8 cellular contexts compared by ENCODE assay signal in the genomic region with DNA sequence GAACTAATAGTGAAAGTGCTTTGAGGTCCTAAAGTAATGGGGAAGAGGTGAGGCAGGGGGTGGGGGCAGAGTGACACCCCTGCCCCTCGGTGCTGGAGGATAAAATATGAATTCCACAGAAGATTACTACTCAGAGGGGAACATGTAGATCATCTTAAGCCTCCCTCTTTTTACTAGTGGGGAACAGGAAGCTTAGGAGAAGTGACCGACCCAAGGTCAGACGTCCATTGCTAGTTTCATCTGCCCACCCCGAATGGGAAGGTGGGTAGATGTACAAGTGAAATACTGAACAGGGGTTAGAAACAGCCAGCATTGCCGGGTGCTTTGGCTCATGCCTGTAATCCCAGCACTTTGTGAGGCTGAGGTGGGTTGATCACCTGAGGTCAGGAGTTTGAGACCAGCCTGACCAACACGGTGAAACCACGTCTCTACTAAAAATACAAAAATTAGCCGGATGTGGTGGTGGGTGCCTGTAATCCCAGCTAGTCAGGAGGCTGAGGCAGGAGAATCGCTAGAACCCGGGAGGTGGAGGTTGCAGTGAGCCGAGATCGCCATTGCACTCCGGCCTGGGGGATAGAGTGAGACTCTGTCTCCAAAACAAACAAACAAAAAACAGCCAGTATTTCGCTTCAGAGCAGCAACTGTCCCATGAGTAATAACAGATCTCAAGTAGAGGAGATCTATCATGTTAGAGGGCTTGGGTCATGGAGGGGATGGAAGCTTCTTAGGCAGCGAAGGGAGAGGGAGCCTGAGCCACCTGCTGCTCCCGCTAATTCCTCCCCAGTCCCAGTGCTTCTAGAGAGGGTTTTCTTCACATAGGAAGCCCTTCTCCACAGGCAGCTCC. TPM values are rescaled to one million over a fixed set of nuclear protein-coding genes. Genes with fewer than 3 reads are reported as not detected.
A peak's percentile ranks its signal among the peaks of the same experiment; 100 is the strongest.
DNase-seq lines count a peak whose midpoint lies in the region; ATAC-seq, FAIRE-seq and TF ChIP-seq lines count a peak whose summit lies in the region.

No MANE protein-coding gene starts in this region.

- no peaks in the 10 kb centered on the region for H3K9me3 ChIP-seq in MG63
- no peaks in the 10 kb centered on the region for H3K9me3 ChIP-seq in ectodermal cell (ENCODE audit: control insufficient read depth, low read length)
- H3K9me3 ChIP-seq in neural progenitor cell (ENCODE audit: low read depth) = no peaks in the 10 kb centered on the region

- H3K27ac ChIP-seq in ectodermal cell (ENCODE audit: insufficient read depth, low read depth, low read length, poor library complexity, severe bottlenecking) (no peak overlapping the region), neural progenitor cell (no peak overlapping the region)

- POLR2A ChIA-PET in BJ (lab: Charles Lee) = no interaction called here

- no peak for TF ChIP-seq CTCF in BJ (IDR thresholded peaks at IDR 0.05; ENCODE audit: insufficient read depth, low read depth, low read length)
- TF ChIP-seq CTCF in neural progenitor cell (IDR thresholded peaks at IDR 0.05) = no peak

- no peak overlapping the region for H2AFZ ChIP-seq in neural progenitor cell (replicated peaks)

- H3K4me1 Mint-ChIP-seq in neural progenitor cell = peaks cover 64% of the 10 kb centered on the region

- H3K4me2 ChIP-seq in neural progenitor cell = peak overlapping the region; percentile 67

- H3K27me3 ChIP-seq in BJ (ENCODE audit: control insufficient read depth, insufficient read depth, low read length) (no peaks in the 10 kb centered on the region), MG63 (no peaks in the 10 kb centered on the region), ectodermal cell (ENCODE audit: control insufficient read depth, insufficient read depth, low read length, poor library complexity, severe bottlenecking) (peaks cover 24% of the 10 kb centered on the region), neural progenitor cell (peaks cover 16% of the 10 kb centered on the region)

- FAIRE-seq in HTR-8/SVneo (lab: Jason Lieb, UNC) = no peak

- ATAC-seq in GM21381 (IDR thresholded peaks at IDR 0.05; ENCODE audit: unreplicated experiment) (no peak), GM19452 (IDR thresholded peaks at IDR 0.05; ENCODE audit: unreplicated experiment) (no peak)

- H3F3A ChIP-seq in neural progenitor cell (ENCODE audit: low read depth) = peaks cover 21% of the 10 kb centered on the region

- H4K20me1 ChIP-seq in neural progenitor cell (ENCODE audit: low read depth) = no peaks in the 10 kb centered on the region

- H3K9ac ChIP-seq in neural progenitor cell = no peak overlapping the region

- CTCF ChIA-PET in BJ (lab: Yijun Ruan, JAX) = interaction anchor here (0.5 to 7.8 kb wide), 12 partner anchors 11 to 1595 kb away, joined by 3 to 84 read pairs (median 4); no protein-coding TSS in a partner anchor

- peaks cover 29% of the 10 kb centered on the region for H3K4me1 ChIP-seq in ectodermal cell (ENCODE audit: control insufficient read depth, insufficient read depth, low read length)
- H3K4me1 ChIP-seq in neural progenitor cell = peaks cover 21% of the 10 kb centered on the region

- no peaks in the 10 kb centered on the region for H3K79me2 ChIP-seq in neural progenitor cell (ENCODE audit: low read depth)

- peak overlapping the region; percentile 89; the same call in 1 of the 2 replicates for H3K4me3 ChIP-seq in BJ (ENCODE audit: low read depth, low read length)
- peak overlapping the region; percentile 59 for H3K4me3 ChIP-seq in MG63
- peak overlapping the region; percentile 41 for H3K4me3 ChIP-seq in ectodermal cell (ENCODE audit: insufficient read depth, low read depth, low read length)
- H3K4me3 ChIP-seq in neural progenitor cell = no peak overlapping the region

- WGBS in ectodermal cell, 2 experiments = 90 to 92% methylated on average over 16 of the region's 16 CpGs

- H3K9me3 Mint-ChIP-seq in neural progenitor cell = no peaks in the 10 kb centered on the region

- DNase-seq in BJ (ENCODE audit: low read depth) (no peak), MG63 (no peak), neural progenitor cell (ENCODE audit: low spot score) (no peak), HTR-8/SVneo (ENCODE audit: insufficient read length, low spot score) (no peak), HCEC 1CT (no peak)

- H3K36me3 Mint-ChIP-seq in neural progenitor cell = no peaks in the 10 kb centered on the region

- peaks cover 6% of the 10 kb centered on the region for H3K36me3 ChIP-seq in BJ (ENCODE audit: control insufficient read depth, insufficient read depth, low read length)
- peaks cover 11% of the 10 kb centered on the region for H3K36me3 ChIP-seq in MG63
- H3K36me3 ChIP-seq in ectodermal cell (ENCODE audit: control insufficient read depth, insufficient read depth, low read length) = no peaks in the 10 kb centered on the region
- H3K36me3 ChIP-seq in neural progenitor cell = no peaks in the 10 kb centered on the region

- H3K4me3 Mint-ChIP-seq in neural progenitor cell = peak overlapping the region; percentile 90

- peak overlapping the region; percentile 91 for H3K27ac Mint-ChIP-seq in neural progenitor cell

- H3K27me3 Mint-ChIP-seq in neural progenitor cell (ENCODE audit: insufficient read depth, low read depth) = peaks cover 16% of the 10 kb centered on the region

RNA-seq across cellular contexts. Expression of gene NR1D1, which starts 1.2 kb away (rescaled TPM):
- 1.9 and 2.3 TPM in 2 replicates for polyA plus RNA-seq in BJ (2011; rRNA removed)
- 4.3 and 6.6 TPM in 2 replicates for polyA minus RNA-seq in BJ (2011; rRNA and poly(A)+ RNA removed)
- total RNA-seq in MG63 (2014; rRNA removed; shearing (Covaris generic); ENCODE audit: low replicate concordance) = 0.07 and 1.3 TPM in 2 replicates
- polyA plus RNA-seq in ectodermal cell (2013, experiment 1 of 4) = 4.5 TPM
- polyA plus RNA-seq in ectodermal cell (2013, experiment 2 of 4) = 3.7 TPM
- polyA plus RNA-seq in ectodermal cell (2013, experiment 3 of 4) = 3.8 TPM
- polyA plus RNA-seq in ectodermal cell (2013, experiment 4 of 4) = 4.9 TPM
- 0.24 and 0.87 TPM in 2 replicates for total RNA-seq in neural progenitor cell (ENCODE audit: low replicate concordance)

RNA-seq across cellular contexts. Expression of gene MSL1, which starts 20.2 kb away (rescaled TPM):
- 36.7 and 69.0 TPM in 2 replicates for polyA plus RNA-seq in BJ (2011; rRNA removed)
- polyA minus RNA-seq in BJ (2011; rRNA and poly(A)+ RNA removed) = 23.2 and 23.8 TPM in 2 replicates
- total RNA-seq in MG63 (2014; rRNA removed; shearing (Covaris generic); ENCODE audit: low replicate concordance) = 44.9 and 53.4 TPM in 2 replicates
- 173 TPM for polyA plus RNA-seq in ectodermal cell (2013, experiment 1 of 4)
- 164 TPM for polyA plus RNA-seq in ectodermal cell (2013, experiment 2 of 4)
- 142 TPM for polyA plus RNA-seq in ectodermal cell (2013, experiment 3 of 4)
- polyA plus RNA-seq in ectodermal cell (2013, experiment 4 of 4) = 162 TPM
- 144 and 190 TPM in 2 replicates for total RNA-seq in neural progenitor cell (ENCODE audit: low replicate concordance)

RNA-seq across cellular contexts. Expression of gene CASC3, which starts 38.7 kb away (rescaled TPM):
- polyA plus RNA-seq in BJ (2011; rRNA removed) = 27.8 and 35.1 TPM in 2 replicates
- polyA minus RNA-seq in BJ (2011; rRNA and poly(A)+ RNA removed) = 25.1 and 28.2 TPM in 2 replicates
- 50.2 and 63.6 TPM in 2 replicates for total RNA-seq in MG63 (2014; rRNA removed; shearing (Covaris generic); ENCODE audit: low replicate concordance)
- 124 TPM for polyA plus RNA-seq in ectodermal cell (2013, experiment 1 of 4)
- polyA plus RNA-seq in ectodermal cell (2013, experiment 2 of 4) = 118 TPM
- polyA plus RNA-seq in ectodermal cell (2013, experiment 3 of 4) = 99.8 TPM
- 111 TPM for polyA plus RNA-seq in ectodermal cell (2013, experiment 4 of 4)
- 64.0 and 68.9 TPM in 2 replicates for total RNA-seq in neural progenitor cell (ENCODE audit: low replicate concordance)

RNA-seq across cellular contexts. Expression of gene THRA, which starts 38.8 kb away (rescaled TPM):
- 32.1 and 43.3 TPM in 2 replicates for polyA plus RNA-seq in BJ (2011; rRNA removed)
- 17.8 and 20.2 TPM in 2 replicates for polyA minus RNA-seq in BJ (2011; rRNA and poly(A)+ RNA removed)
- total RNA-seq in MG63 (2014; rRNA removed; shearing (Covaris generic); ENCODE audit: low replicate concordance) = 11.5 and 18.1 TPM in 2 replicates
- 21.2 TPM for polyA plus RNA-seq in ectodermal cell (2013, experiment 1 of 4)
- polyA plus RNA-seq in ectodermal cell (2013, experiment 2 of 4) = 21.8 TPM
- polyA plus RNA-seq in ectodermal cell (2013, experiment 3 of 4) = 19.3 TPM
- 22.5 TPM for polyA plus RNA-seq in ectodermal cell (2013, experiment 4 of 4)
- total RNA-seq in neural progenitor cell (ENCODE audit: low replicate concordance) = 14.5 and 20.8 TPM in 2 replicates

RNA-seq across cellular contexts. Expression of gene MED24, which starts 47.4 kb away (rescaled TPM):
- 40.1 and 55.2 TPM in 2 replicates for polyA plus RNA-seq in BJ (2011; rRNA removed)
- 72.9 and 94.5 TPM in 2 replicates for polyA minus RNA-seq in BJ (2011; rRNA and poly(A)+ RNA removed)
- total RNA-seq in MG63 (2014; rRNA removed; shearing (Covaris generic); ENCODE audit: low replicate concordance) = 83.1 and 96.3 TPM in 2 replicates
- polyA plus RNA-seq in ectodermal cell (2013, experiment 1 of 4) = 127 TPM
- 128 TPM for polyA plus RNA-seq in ectodermal cell (2013, experiment 2 of 4)
- 95.1 TPM for polyA plus RNA-seq in ectodermal cell (2013, experiment 3 of 4)
- 116 TPM for polyA plus RNA-seq in ectodermal cell (2013, experiment 4 of 4)
- total RNA-seq in neural progenitor cell (ENCODE audit: low replicate concordance) = 64.3 and 109 TPM in 2 replicates
